8 cellular contexts compared by ENCODE assay signal in genomic region chr18:62324355-62324828, GRCh38. TPM values are rescaled to one million over a fixed set of nuclear protein-coding genes. Genes with fewer than 3 reads are reported as not detected.
A peak's percentile ranks its signal among the peaks of the same experiment; 100 is the strongest.
DNase-seq lines count a peak whose midpoint lies in the region; ATAC-seq and TF ChIP-seq lines count a peak whose summit lies in the region.

No MANE protein-coding gene starts in this region.

- intact Hi-C loops in heart left ventricle (cut with DNase I) = loop anchor here in 1 of 10 donors (10.0 kb wide), 1 partner anchor 260 kb away; no protein-coding TSS in a partner anchor
- intact Hi-C loops in left ventricle myocardium superior (cut with micrococcal nuclease) = no loop called here
- intact Hi-C loops in upper lobe of right lung (cut with DNase I) = no loop called here

- H3K4me3 Mint-ChIP-seq in activated CD4-positive, alpha-beta memory T cell treated with anti-CD3 and anti-CD28 coated beads, Interleukin-2, amount 10 ng/mL, durations not matched to agents 7 days and 5 days = peak overlapping the region; percentile 72

- TF ChIP-seq CTCF in heart left ventricle (IDR thresholded peaks at IDR 0.05) = no peak
- TF ChIP-seq CTCF in upper lobe of right lung (IDR thresholded peaks at IDR 0.05) = no peak

- H3K27me3 ChIP-seq in heart left ventricle (peaks cover 18 to 64% (median 45%) of the 10 kb centered on the region in 9 donors), upper lobe of right lung (peaks cover 32% of the 10 kb centered on the region)

- H3K4me3 ChIP-seq in heart left ventricle (peak overlapping the region in 8 of 12 donors; percentile 20 to 61 (median 39)), upper lobe of right lung (peak overlapping the region; percentile 33)

- TF ChIP-seq POLR2A in heart left ventricle (IDR thresholded peaks at IDR 0.05) = no peak

- H3K36me3 ChIP-seq in heart left ventricle (no peaks in the 10 kb centered on the region), upper lobe of right lung (no peaks in the 10 kb centered on the region)

- H3K4me1 Mint-ChIP-seq in activated CD4-positive, alpha-beta memory T cell treated with anti-CD3 and anti-CD28 coated beads, Interleukin-2, amount 10 ng/mL, durations not matched to agents 7 days and 5 days = peaks cover 47% of the 10 kb centered on the region

- H3K27ac ChIP-seq in heart left ventricle (no peak overlapping the region), upper lobe of right lung (no peak overlapping the region)

- peaks cover 4 to 54% (median 24%) of the 10 kb centered on the region in 12 donors for H3K4me1 ChIP-seq in heart left ventricle
- H3K4me1 ChIP-seq in upper lobe of right lung = peaks cover 26% of the 10 kb centered on the region

- peak overlapping the region; percentile 45 for H3K27ac Mint-ChIP-seq in activated CD4-positive, alpha-beta memory T cell treated with anti-CD3 and anti-CD28 coated beads, Interleukin-2, amount 10 ng/mL, durations not matched to agents 7 days and 5 days

- peaks cover 16% of the 10 kb centered on the region for H3K36me3 Mint-ChIP-seq in activated CD4-positive, alpha-beta memory T cell treated with anti-CD3 and anti-CD28 coated beads, Interleukin-2, amount 10 ng/mL, durations not matched to agents 7 days and 5 days (ENCODE audit: low read depth)

- H3K9me3 ChIP-seq in heart left ventricle (no peaks in the 10 kb centered on the region), upper lobe of right lung (no peaks in the 10 kb centered on the region)

- 36 to 46% (median 43%) methylated on average over 10 of the region's 10 CpGs for WGBS in heart left ventricle, 4 donors

- POLR2A ChIA-PET in activated CD4-positive, alpha-beta memory T cell treated with anti-CD3 and anti-CD28 coated beads, Interleukin-2, amount 10 ng/mL, durations not matched to agents 7 days and 5 days (lab: Charles Lee) = interaction anchor here (0.8 to 4.5 kb wide), 5 partner anchors 9 to 224 kb away, joined by 3 to 26 read pairs (median 6); partner anchors contain the start of genes PIGN and RELCH

- H3K9me3 Mint-ChIP-seq in activated CD4-positive, alpha-beta memory T cell treated with anti-CD3 and anti-CD28 coated beads, Interleukin-2, amount 10 ng/mL, durations not matched to agents 7 days and 5 days = no peaks in the 10 kb centered on the region

- peak in 1 of 5 donors; percentile 39 for DNase-seq in heart left ventricle
- DNase-seq in left ventricle myocardium superior = no peak
- no peak for DNase-seq in activated CD4-positive, alpha-beta memory T cell treated with anti-CD3 and anti-CD28 coated beads, Interleukin-2, amount 10 ng/mL, durations not matched to agents 7 days and 5 days
- DNase-seq in left lobe of liver (ENCODE audit: low spot score) = no peak
- DNase-seq in upper lobe of right lung = no peak
- no peak for DNase-seq in NCI-H82 treated with DMSO at 0.1 percent for 48 hours (lab: John Stamatoyannopoulos, UW; ENCODE audit: unreplicated experiment)

- H3K27me3 Mint-ChIP-seq in activated CD4-positive, alpha-beta memory T cell treated with anti-CD3 and anti-CD28 coated beads, Interleukin-2, amount 10 ng/mL, durations not matched to agents 7 days and 5 days = peaks cover 50% of the 10 kb centered on the region

- CTCF ChIA-PET in activated CD4-positive, alpha-beta memory T cell treated with anti-CD3 and anti-CD28 coated beads, Interleukin-2, amount 10 ng/mL, durations not matched to agents 7 days and 5 days (lab: Charles Lee) = interaction anchor here (0.6 to 3.0 kb wide), 12 partner anchors 8 to 392 kb away, joined by 3 to 18 read pairs (median 4); partner anchors contain the start of genes PIGN, RELCH and ZCCHC2

- ATAC-seq in heart left ventricle = peak in 1 of 4 donors; percentile 10
- ATAC-seq in left ventricle myocardium superior = no peak
- peak; percentile 7 for ATAC-seq in left lobe of liver
- no peak for ATAC-seq in upper lobe of right lung
- ATAC-seq in HG03521 (IDR thresholded peaks at IDR 0.05; ENCODE audit: unreplicated experiment) = no peak
- ATAC-seq in HG03108 (IDR thresholded peaks at IDR 0.05; ENCODE audit: unreplicated experiment) = no peak

RNA-seq across cellular contexts. Expression of gene TNFRSF11A, which starts 0.7 kb away (rescaled TPM):
- total RNA-seq in heart left ventricle (1 to 10 TPM in 8 of 9 donors, under 1 TPM in 1; 0.16 to 5.0 (median 1.5) TPM), left ventricle myocardium superior (1.2 TPM), left lobe of liver (1.1 TPM), upper lobe of right lung (2.5 TPM)
- under 1 TPM; 0.23 to 0.42 TPM for polyA plus RNA-seq in heart left ventricle
- total RNA-seq in activated CD4-positive, alpha-beta memory T cell treated with anti-CD3 and anti-CD28 coated beads, Interleukin-2, amount 10 ng/mL, durations not matched to agents 7 days and 5 days = 10 to 100 TPM; 26.0 to 30.0 TPM
